20 cellular contexts compared by ENCODE assay signal in the genomic region with DNA sequence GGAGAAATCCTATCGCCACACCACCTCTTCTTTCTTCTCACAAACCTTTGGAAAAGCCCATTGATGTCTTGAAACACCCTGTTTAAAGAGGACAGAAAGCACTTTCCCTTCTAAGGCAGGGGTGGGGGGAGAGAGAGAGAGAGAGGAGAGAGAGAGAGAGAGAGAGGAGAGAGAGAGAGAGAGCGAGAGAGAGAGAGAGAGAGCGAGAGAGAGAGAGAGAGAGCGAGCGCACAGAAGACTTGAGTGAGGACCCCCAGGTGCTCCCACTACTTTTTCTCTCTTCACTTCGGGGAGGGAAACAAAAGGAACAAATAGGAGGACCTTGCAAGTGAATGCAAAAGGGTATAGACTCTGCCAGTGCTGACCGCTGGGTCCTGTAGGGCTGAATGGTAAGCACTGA. TPM values are rescaled to one million over a fixed set of nuclear protein-coding genes. Genes with fewer than 3 reads are reported as not detected.
DNase-seq lines count a peak whose midpoint lies in the region; ATAC-seq and TF ChIP-seq lines count a peak whose summit lies in the region.
"Had no signal": no experiment of that assay in that cellular context is flagged by ENCODE, and none has a peak within 500 bp of the region (broad histone marks: within the 10 kb centered on the region; RNA-seq: fewer than 3 reads in every experiment).

No MANE protein-coding gene starts in this region.

- TF ChIP-seq CTCF in HEK293 (tag by site-specific recombination; IDR thresholded peaks at IDR 0.05) = no peak
- TF ChIP-seq CTCF in upper lobe of left lung (IDR thresholded peaks at IDR 0.05) = no peak

- H3K9ac ChIP-seq in neuronal stem cell (ENCODE audit: low read depth, low read length, poor library complexity) = no peak overlapping the region
- H3K9ac ChIP-seq: BLaER1 treated with 17β-estradiol and CSF1 and Interleukin-3, amounts not matched to agents 10 nM and 100 nM had no signal

- peak overlapping the region; percentile 88 for H4K91ac ChIP-seq in neuronal stem cell (ENCODE audit: low read depth, low read length, poor library complexity)

- H3K4me2 ChIP-seq in neuronal stem cell (ENCODE audit: insufficient read depth, low read length, poor library complexity, severe bottlenecking) = no peak overlapping the region
- H3K4me2 ChIP-seq: A549; BLaER1 treated with 17β-estradiol and CSF1 and Interleukin-3, amounts not matched to agents 10 nM and 100 nM had no signal

- H3K4me1 ChIP-seq in HEK293 (ENCODE audit: control insufficient read depth, insufficient read depth, low read length) (no peaks in the 10 kb centered on the region; the same call in 1 of the 2 replicates), neuronal stem cell (ENCODE audit: control insufficient read depth in 2 of 2, insufficient read depth in 1 of 2, low read depth in 1 of 2, low read length in 2 of 2) (peaks cover 2% of the 10 kb centered on the region in 2 donors), upper lobe of left lung (no peaks in the 10 kb centered on the region)
- H3K4me1 ChIP-seq: A549, Caco-2 had no signal

- H3K4me3 ChIP-seq in HEK293 (ENCODE audit: low read depth, low read length) (no peak overlapping the region), neuronal stem cell (ENCODE audit: low read length in 2 of 2) (no peak overlapping the region), upper lobe of left lung (no peak overlapping the region)
- H3K4me3 ChIP-seq: A549; BLaER1 treated with 17β-estradiol and CSF1 and Interleukin-3, amounts not matched to agents 10 nM and 100 nM had no signal

- peaks cover 3% of the 10 kb centered on the region for H3K36me3 Mint-ChIP-seq in central memory CD8-positive, alpha-beta T cell (ENCODE audit: insufficient read depth)
- H3K36me3 Mint-ChIP-seq: CD8-positive, alpha-beta T cell had no signal

- CTCF ChIA-PET in HEK293 (lab: Yijun Ruan, JAX) = interaction anchor here (0.5 kb wide), 1 partner anchor 50 kb away, joined by 3 read pairs; no protein-coding TSS in a partner anchor

- H3K4me1 Mint-ChIP-seq in central memory CD8-positive, alpha-beta T cell = peaks cover 12% of the 10 kb centered on the region
- H3K4me1 Mint-ChIP-seq: B cell had no signal

- no peak overlapping the region for H3K4ac ChIP-seq in neuronal stem cell (ENCODE audit: low read length)

- POLR2A ChIA-PET in HEK293 (lab: Yijun Ruan, JAX) = no interaction called here

- H2AFZ ChIP-seq in neuronal stem cell (ENCODE audit: low read length) = no peak overlapping the region

- H2AK5ac ChIP-seq in neuronal stem cell (ENCODE audit: low read depth, low read length) = no peak overlapping the region

- no peak overlapping the region for H3K27ac ChIP-seq in HEK293 (ENCODE audit: extremely low read depth, low read depth, low read length)
- no peak overlapping the region for H3K27ac ChIP-seq in neuronal stem cell (replicated peaks; ENCODE audit: low read length)
- H3K27ac ChIP-seq in upper lobe of left lung = no peak overlapping the region
- H3K27ac ChIP-seq: 22Rv1; A549; BLaER1 treated with 17β-estradiol and CSF1 and Interleukin-3, amounts not matched to agents 10 nM and 100 nM; C4-2B had no signal

- H3K18ac ChIP-seq in neuronal stem cell (ENCODE audit: low read length) = no peak overlapping the region

- peak; percentile 41 for DNase-seq in activated effector memory CD4-positive, alpha-beta T cell treated with anti-CD3 and anti-CD28 coated beads, Interleukin-2, amount 50 U/mL, for 16 hours
- DNase-seq in activated effector memory CD4-positive, alpha-beta T cell treated with Interleukin-2 at 50 U/mL for 16 hours = no peak
- no peak for DNase-seq in central memory CD8-positive, alpha-beta T cell (ENCODE audit: low spot score in 2 of 2)
- DNase-seq in neuronal stem cell (ENCODE audit: low spot score) (no peak), upper lobe of left lung (no peak)
- no peak for DNase-seq in activated CD4-positive, alpha-beta T cell treated with anti-CD3 and anti-CD28 coated beads, Interleukin-2, amount 50 U/mL, for 1 hour
- DNase-seq: AML-193; Caco-2; Calu3; CD4-positive, alpha-beta T cell; CD8-positive, alpha-beta T cell; DMS79 treated with DMSO at 0.1 percent for 48 hours; GF-D8 had no signal

- H3K9me3 Mint-ChIP-seq in central memory CD8-positive, alpha-beta T cell = no peaks in the 10 kb centered on the region
- H3K9me3 Mint-ChIP-seq: CD4-positive, alpha-beta T cell; CD8-positive, alpha-beta T cell had no signal

- H2BK5ac ChIP-seq in neuronal stem cell (ENCODE audit: low read length) = no peak overlapping the region

- H4K8ac ChIP-seq in neuronal stem cell (ENCODE audit: low read depth, low read length) = no peak overlapping the region

- no peak overlapping the region for H3K14ac ChIP-seq in neuronal stem cell (ENCODE audit: low read length)

- no peak for TF ChIP-seq EP300 in upper lobe of left lung (IDR thresholded peaks at IDR 0.05)

- H3K36me3 ChIP-seq in HEK293 (ENCODE audit: control insufficient read depth in 2 of 2, insufficient read depth in 1 of 2, low read length in 2 of 2) = no peaks in the 10 kb centered on the region
- H3K36me3 ChIP-seq in neuronal stem cell (replicated peaks in 1 of 2; ENCODE audit: control insufficient read depth in 2 of 2, insufficient read depth in 2 of 2, low read length in 2 of 2) = no peaks in the 10 kb centered on the region
- no peaks in the 10 kb centered on the region for H3K36me3 ChIP-seq in upper lobe of left lung
- H3K36me3 ChIP-seq: BLaER1 treated with 17β-estradiol and CSF1 and Interleukin-3, amounts not matched to agents 10 nM and 100 nM had no signal

- H3K27me3 ChIP-seq in neuronal stem cell (ENCODE audit: control insufficient read depth in 3 of 3, insufficient read depth in 3 of 3, low read depth in 1 of 3, low read length in 3 of 3) = no peaks in the 10 kb centered on the region
- no peaks in the 10 kb centered on the region for H3K27me3 ChIP-seq in upper lobe of left lung
- H3K27me3 ChIP-seq: BLaER1 treated with 17β-estradiol and CSF1 and Interleukin-3, amounts not matched to agents 10 nM and 100 nM had no signal

- no peak overlapping the region for H3K23ac ChIP-seq in neuronal stem cell (ENCODE audit: low read depth, low read length, poor library complexity)

- no peak for ATAC-seq in central memory CD8-positive, alpha-beta T cell (replicated peaks; ENCODE audit: extremely low read depth, poor library complexity, severe bottlenecking)
- ATAC-seq in upper lobe of left lung (ENCODE audit: low FRiP score in 2 of 2) = no peak
- no peak for ATAC-seq in HG02970 (IDR thresholded peaks at IDR 0.05; ENCODE audit: low FRiP score, unreplicated experiment)
- ATAC-seq: A549; CD8-positive, alpha-beta T cell had no signal

- no CpG with 5 or more reads among the region's 7 CpGs for WGBS in neuronal stem cell (ENCODE audit: extremely low coverage in 2 of 2, insufficient read length in 2 of 2, insufficient replicate concordance in 1 of 2), 2 donors
- 79 to 85% methylated on average over 7 of the region's 7 CpGs for WGBS in upper lobe of left lung, 2 donors

- no peak for TF ChIP-seq POLR2A in upper lobe of left lung (IDR thresholded peaks at IDR 0.05)

- H3K9me3 ChIP-seq in HEK293 (ENCODE audit: control insufficient read depth, insufficient read depth, low read depth, low read length) (no peaks in the 10 kb centered on the region), neuronal stem cell (replicated peaks in 1 of 2; ENCODE audit: control insufficient read depth in 2 of 2, insufficient read depth in 1 of 2, low read depth in 1 of 2, low read length in 2 of 2) (no peaks in the 10 kb centered on the region), upper lobe of left lung (no peaks in the 10 kb centered on the region)
- H3K9me3 ChIP-seq: A549; BLaER1 treated with 17β-estradiol and CSF1 and Interleukin-3, amounts not matched to agents 10 nM and 100 nM; Caco-2 had no signal

- no peaks in the 10 kb centered on the region for H3K27me3 Mint-ChIP-seq in central memory CD8-positive, alpha-beta T cell
- H3K27me3 Mint-ChIP-seq: CD4-positive, alpha-beta T cell had no signal

- no peak overlapping the region for H2BK120ac ChIP-seq in neuronal stem cell (ENCODE audit: low read depth, low read length)

- H2BK15ac ChIP-seq in neuronal stem cell (ENCODE audit: low read length) = no peak overlapping the region

- H3K27ac Mint-ChIP-seq in central memory CD8-positive, alpha-beta T cell (ENCODE audit: low read depth) = peak overlapping the region; percentile 50
- H3K27ac Mint-ChIP-seq: B cell; CD4-positive, alpha-beta T cell; CD8-positive, alpha-beta T cell had no signal

- H3K4me3 Mint-ChIP-seq in central memory CD8-positive, alpha-beta T cell = no peak overlapping the region
- H3K4me3 Mint-ChIP-seq: B cell; CD4-positive, alpha-beta T cell; CD8-positive, alpha-beta T cell had no signal

- H3K79me1 ChIP-seq in neuronal stem cell (ENCODE audit: low read depth, low read length) = no peaks in the 10 kb centered on the region

- no peak overlapping the region for H2BK12ac ChIP-seq in neuronal stem cell (ENCODE audit: low read length)

TF ChIP-seq in HEK293, 187 proteins besides CTCF, POLR2A, EP300 and RAD21:
- TF ChIP-seq, protein P1, sequence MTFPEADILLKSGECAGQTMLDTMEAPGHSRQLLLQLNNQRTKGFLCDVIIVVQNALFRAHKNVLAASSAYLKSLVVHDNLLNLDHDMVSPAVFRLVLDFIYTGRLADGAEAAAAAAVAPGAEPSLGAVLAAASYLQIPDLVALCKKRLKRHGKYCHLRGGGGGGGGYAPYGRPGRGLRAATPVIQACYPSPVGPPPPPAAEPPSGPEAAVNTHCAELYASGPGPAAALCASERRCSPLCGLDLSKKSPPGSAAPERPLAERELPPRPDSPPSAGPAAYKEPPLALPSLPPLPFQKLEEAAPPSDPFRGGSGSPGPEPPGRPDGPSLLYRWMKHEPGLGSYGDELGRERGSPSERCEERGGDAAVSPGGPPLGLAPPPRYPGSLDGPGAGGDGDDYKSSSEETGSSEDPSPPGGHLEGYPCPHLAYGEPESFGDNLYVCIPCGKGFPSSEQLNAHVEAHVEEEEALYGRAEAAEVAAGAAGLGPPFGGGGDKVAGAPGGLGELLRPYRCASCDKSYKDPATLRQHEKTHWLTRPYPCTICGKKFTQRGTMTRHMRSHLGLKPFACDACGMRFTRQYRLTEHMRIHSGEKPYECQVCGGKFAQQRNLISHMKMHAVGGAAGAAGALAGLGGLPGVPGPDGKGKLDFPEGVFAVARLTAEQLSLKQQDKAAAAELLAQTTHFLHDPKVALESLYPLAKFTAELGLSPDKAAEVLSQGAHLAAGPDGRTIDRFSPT (tag by site-specific recombination; IDR thresholded peaks at IDR 0.05) = no peak
- TF ChIP-seq ZNF596 (tag by site-specific recombination; IDR thresholded peaks at IDR 0.05) = peak; percentile 97

RNA-seq across cellular contexts. Expression of a gene that starts 52.4 kb away (rescaled TPM):
- 10.2 TPM for polyA plus RNA-seq in neuronal stem cell (2013, experiment 1 of 2)
- 10.7 TPM for polyA plus RNA-seq in neuronal stem cell (2013, experiment 2 of 2)
- total RNA-seq in upper lobe of left lung = 10 to 100 TPM in 2 of 6 donors, 1 to 10 TPM in 4; 5.6 to 25.1 (median 7.7) TPM
